1 cellular context compared by ENCODE assay signal in genomic region chr19:35879770-35880317, GRCh38.
A peak's percentile ranks its signal among the peaks of the same experiment; 100 is the strongest.
TF ChIP-seq lines count a peak whose summit lies in the region.

No MANE protein-coding gene starts in this region.

TF ChIP-seq in HEK293, 187 proteins besides CTCF, POLR2A, EP300 and RAD21 (continued from another document and continues in another):
- TF ChIP-seq PRDM6 (tag by site-specific recombination; IDR thresholded peaks at IDR 0.05) (no peak), GLIS1 (tag by site-specific recombination; IDR thresholded peaks at IDR 0.05) (peak; percentile 88), TCF7L2 (IDR thresholded peaks at IDR 0.05; ENCODE audit: borderline replicate concordance, low read depth, low read length) (no peak), ZNF280D (tag by site-specific recombination; IDR thresholded peaks at IDR 0.05) (no peak), ZNF433 (tag by site-specific recombination; IDR thresholded peaks at IDR 0.05; ENCODE audit: low read depth) (no peak), ZBTB7A (tag by site-specific recombination; IDR thresholded peaks at IDR 0.05; ENCODE audit: low read depth) (peak; percentile 88), ZNF423 (tag by site-specific recombination; IDR thresholded peaks at IDR 0.05) (no peak), ZNF202 (tag by site-specific recombination; IDR thresholded peaks at IDR 0.05; ENCODE audit: borderline replicate concordance) (no peak), ZNF223 (tag by site-specific recombination; IDR thresholded peaks at IDR 0.05) (no peak), ZNF473 (tag by site-specific recombination; IDR thresholded peaks at IDR 0.05) (no peak), ZNF132 (tag by site-specific recombination; IDR thresholded peaks at IDR 0.05; ENCODE audit: borderline replicate concordance) (no peak), ZNF37A (tag by site-specific recombination; IDR thresholded peaks at IDR 0.05) (no peak), ZNF513 (tag by site-specific recombination; IDR thresholded peaks at IDR 0.05) (no peak), ZNF26 (tag by site-specific recombination; IDR thresholded peaks at IDR 0.05) (no peak), TRIM28 (IDR thresholded peaks at IDR 0.05; ENCODE audit: borderline replicate concordance, low read length) (no peak), ZNF521 (tag by site-specific recombination; IDR thresholded peaks at IDR 0.05) (no peak), ZNF610 (tag by site-specific recombination; IDR thresholded peaks at IDR 0.05; ENCODE audit: borderline replicate concordance) (no peak; the same call in 1 of the 2 replicates), ZNF768 (tag by site-specific recombination; IDR thresholded peaks at IDR 0.05) (no peak), ZNF514 (tag by site-specific recombination; IDR thresholded peaks at IDR 0.05) (no peak), OSR2 (tag by site-specific recombination; IDR thresholded peaks at IDR 0.05) (no peak), ZNF302 (tag by site-specific recombination; IDR thresholded peaks at IDR 0.05; ENCODE audit: low read depth) (no peak), GLI2 (tag by site-specific recombination; IDR thresholded peaks at IDR 0.05; ENCODE audit: borderline replicate concordance, low read depth) (no peak), ZNF175 (tag by site-specific recombination; IDR thresholded peaks at IDR 0.05) (no peak), ZBTB10 (tag by site-specific recombination; IDR thresholded peaks at IDR 0.05) (peak; percentile 95), ZNF404 (tag by site-specific recombination; IDR thresholded peaks at IDR 0.05) (no peak), MYNN (tag by site-specific recombination; IDR thresholded peaks at IDR 0.05; ENCODE audit: borderline replicate concordance) (no peak), KLF9 (tag by site-specific recombination; IDR thresholded peaks at IDR 0.05; ENCODE audit: low read depth) (peak; percentile 98), ZNF555 (tag by site-specific recombination; conservative IDR thresholded peaks at IDR 0.05) (no peak), ZNF623 (tag by site-specific recombination; IDR thresholded peaks at IDR 0.05) (no peak; the same call in 1 of the 2 replicates), ZIC2 (tag by site-specific recombination; IDR thresholded peaks at IDR 0.05) (peak; percentile 83), GLIS2 (tag by site-specific recombination; IDR thresholded peaks at IDR 0.05) (peak; percentile 95), ZNF416 (tag by site-specific recombination; IDR thresholded peaks at IDR 0.05) (no peak), ZNF184 (tag by site-specific recombination; IDR thresholded peaks at IDR 0.05) (no peak), ZNF23 (tag by site-specific recombination; IDR thresholded peaks at IDR 0.05; ENCODE audit: borderline replicate concordance) (no peak), ZNF76 (tag by site-specific recombination; IDR thresholded peaks at IDR 0.05; ENCODE audit: borderline replicate concordance, low read depth) (no peak; the same call in 1 of the 2 replicates), PATZ1 (tag by site-specific recombination; IDR thresholded peaks at IDR 0.05) (peak; percentile 87), ZNF10 (tag by site-specific recombination; IDR thresholded peaks at IDR 0.05) (no peak), ZNF324 (tag by site-specific recombination; IDR thresholded peaks at IDR 0.05) (peak; percentile 83; the same call in 1 of the 2 replicates), ZNF580 (tag by site-specific recombination; IDR thresholded peaks at IDR 0.05) (peak; percentile 45; the same call in 1 of the 2 replicates)
- TF ChIP-seq, protein P1, sequence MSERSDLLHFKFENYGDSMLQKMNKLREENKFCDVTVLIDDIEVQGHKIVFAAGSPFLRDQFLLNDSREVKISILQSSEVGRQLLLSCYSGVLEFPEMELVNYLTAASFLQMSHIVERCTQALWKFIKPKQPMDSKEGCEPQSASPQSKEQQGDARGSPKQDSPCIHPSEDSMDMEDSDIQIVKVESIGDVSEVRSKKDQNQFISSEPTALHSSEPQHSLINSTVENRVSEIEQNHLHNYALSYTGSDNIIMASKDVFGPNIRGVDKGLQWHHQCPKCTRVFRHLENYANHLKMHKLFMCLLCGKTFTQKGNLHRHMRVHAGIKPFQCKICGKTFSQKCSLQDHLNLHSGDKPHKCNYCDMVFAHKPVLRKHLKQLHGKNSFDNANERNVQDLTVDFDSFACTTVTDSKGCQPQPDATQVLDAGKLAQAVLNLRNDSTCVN (tag by site-specific recombination; optimal IDR thresholded peaks at IDR 0.05), result peak; percentile 53
- TF ChIP-seq, protein P2, sequence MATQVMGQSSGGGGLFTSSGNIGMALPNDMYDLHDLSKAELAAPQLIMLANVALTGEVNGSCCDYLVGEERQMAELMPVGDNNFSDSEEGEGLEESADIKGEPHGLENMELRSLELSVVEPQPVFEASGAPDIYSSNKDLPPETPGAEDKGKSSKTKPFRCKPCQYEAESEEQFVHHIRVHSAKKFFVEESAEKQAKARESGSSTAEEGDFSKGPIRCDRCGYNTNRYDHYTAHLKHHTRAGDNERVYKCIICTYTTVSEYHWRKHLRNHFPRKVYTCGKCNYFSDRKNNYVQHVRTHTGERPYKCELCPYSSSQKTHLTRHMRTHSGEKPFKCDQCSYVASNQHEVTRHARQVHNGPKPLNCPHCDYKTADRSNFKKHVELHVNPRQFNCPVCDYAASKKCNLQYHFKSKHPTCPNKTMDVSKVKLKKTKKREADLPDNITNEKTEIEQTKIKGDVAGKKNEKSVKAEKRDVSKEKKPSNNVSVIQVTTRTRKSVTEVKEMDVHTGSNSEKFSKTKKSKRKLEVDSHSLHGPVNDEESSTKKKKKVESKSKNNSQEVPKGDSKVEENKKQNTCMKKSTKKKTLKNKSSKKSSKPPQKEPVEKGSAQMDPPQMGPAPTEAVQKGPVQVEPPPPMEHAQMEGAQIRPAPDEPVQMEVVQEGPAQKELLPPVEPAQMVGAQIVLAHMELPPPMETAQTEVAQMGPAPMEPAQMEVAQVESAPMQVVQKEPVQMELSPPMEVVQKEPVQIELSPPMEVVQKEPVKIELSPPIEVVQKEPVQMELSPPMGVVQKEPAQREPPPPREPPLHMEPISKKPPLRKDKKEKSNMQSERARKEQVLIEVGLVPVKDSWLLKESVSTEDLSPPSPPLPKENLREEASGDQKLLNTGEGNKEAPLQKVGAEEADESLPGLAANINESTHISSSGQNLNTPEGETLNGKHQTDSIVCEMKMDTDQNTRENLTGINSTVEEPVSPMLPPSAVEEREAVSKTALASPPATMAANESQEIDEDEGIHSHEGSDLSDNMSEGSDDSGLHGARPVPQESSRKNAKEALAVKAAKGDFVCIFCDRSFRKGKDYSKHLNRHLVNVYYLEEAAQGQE (tag by site-specific recombination; IDR thresholded peaks at IDR 0.05), result peak; percentile 100
- TF ChIP-seq, protein P3, sequence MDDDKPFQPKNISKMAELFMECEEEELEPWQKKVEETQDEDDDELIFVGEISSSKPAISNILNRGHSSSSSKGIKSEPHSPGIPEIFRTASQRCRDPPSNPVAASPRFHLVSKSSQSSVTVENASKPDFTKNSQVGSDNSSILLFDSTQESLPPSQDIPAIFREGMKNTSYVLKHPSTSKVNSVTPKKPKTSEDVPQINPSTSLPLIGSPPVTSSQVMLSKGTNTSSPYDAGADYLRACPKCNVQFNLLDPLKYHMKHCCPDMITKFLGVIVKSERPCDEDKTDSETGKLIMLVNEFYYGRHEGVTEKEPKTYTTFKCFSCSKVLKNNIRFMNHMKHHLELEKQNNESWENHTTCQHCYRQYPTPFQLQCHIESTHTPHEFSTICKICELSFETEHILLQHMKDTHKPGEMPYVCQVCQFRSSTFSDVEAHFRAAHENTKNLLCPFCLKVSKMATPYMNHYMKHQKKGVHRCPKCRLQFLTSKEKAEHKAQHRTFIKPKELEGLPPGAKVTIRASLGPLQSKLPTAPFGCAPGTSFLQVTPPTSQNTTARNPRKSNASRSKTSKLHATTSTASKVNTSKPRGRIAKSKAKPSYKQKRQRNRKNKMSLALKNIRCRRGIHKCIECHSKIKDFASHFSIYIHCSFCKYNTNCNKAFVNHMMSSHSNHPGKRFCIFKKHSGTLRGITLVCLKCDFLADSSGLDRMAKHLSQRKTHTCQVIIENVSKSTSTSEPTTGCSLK (tag by site-specific recombination; IDR thresholded peaks at IDR 0.05), result no peak
